Comparison of ENCODE assay signal across 24 cellular contexts in the genomic region with DNA sequence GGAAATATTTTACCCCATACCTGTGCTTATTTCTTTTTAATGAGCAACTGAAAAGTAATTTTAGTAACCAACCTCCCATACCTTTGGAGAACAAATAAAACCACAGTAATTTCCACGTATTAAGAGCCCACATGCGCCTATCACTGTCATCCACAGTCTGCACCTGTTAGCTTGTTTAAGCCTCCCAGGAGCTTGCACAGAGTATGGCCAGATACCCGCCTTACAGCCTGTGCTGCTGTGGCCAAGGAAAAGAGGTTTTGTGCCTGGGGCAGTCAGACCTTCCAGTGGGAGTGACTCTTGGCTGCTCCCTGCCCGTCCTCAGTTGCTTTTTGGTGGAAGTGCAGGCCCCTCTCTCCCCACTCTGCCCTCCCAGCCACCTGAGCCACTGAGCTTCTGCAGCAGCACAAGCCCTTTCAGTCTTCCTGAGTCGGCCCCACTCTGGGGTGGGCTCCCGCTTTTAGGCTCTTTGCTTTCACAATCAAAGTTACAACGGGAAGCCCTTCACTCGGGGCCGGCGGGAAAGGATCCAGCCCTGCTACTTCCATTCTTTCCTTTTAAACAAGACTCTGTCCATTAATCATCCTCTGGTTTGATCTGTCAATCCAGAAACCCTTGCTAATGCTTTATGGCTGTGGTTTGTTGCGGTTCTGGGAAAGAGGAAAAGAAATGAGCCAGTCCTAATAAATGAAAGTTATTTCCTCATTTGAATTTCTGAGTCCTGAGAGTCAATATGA.
DNase-seq lines count a peak whose midpoint lies in the region; ATAC-seq, FAIRE-seq and TF ChIP-seq lines count a peak whose summit lies in the region.
"Had no signal": no experiment of that assay in that cellular context is flagged by ENCODE, and none has a peak within 500 bp of the region (broad histone marks: within the 10 kb centered on the region; RNA-seq: fewer than 3 reads in every experiment).

No MANE protein-coding gene starts in this region.

- peak; percentile 9 for DNase-seq in AG20443 (ENCODE audit: low spot score)
- no peak for DNase-seq in K562 (ENCODE audit: extremely low read depth in 1 of 4, low spot score in 3 of 4)
- DNase-seq in mesendoderm = no peak
- no peak for DNase-seq in medulla oblongata (ENCODE audit: extremely low spot score)
- DNase-seq in DMS114 treated with DMSO at 0.1 percent for 48 hours (lab: John Stamatoyannopoulos, UW; ENCODE audit: unreplicated experiment) = no peak
- DNase-seq in small intestine = no peak
- DNase-seq: ACHN; activated CD4-positive, alpha-beta T cell treated with anti-CD3 and anti-CD28 coated beads for 4 hours; activated CD8-positive, alpha-beta memory T cell treated with anti-CD3 and anti-CD28 coated beads for 24 hours; activated gamma-delta T cell treated with Interleukin-2 at 50 U/mL for 16 hours; DMS153; HCEC 1CT; mucosa of descending colon; NCI-H146; NCI-H774; SK-N-SH; stimulated activated naive B cell treated with anti-CD40 and anti-IgM and Interleukin-4, amounts not matched to agents 10 μg/mL and 1 μg/mL and 100 μg/mL, for 72 hours; T-helper 17 cell had no signal

- no peaks in the 10 kb centered on the region for H3K9me1 ChIP-seq in K562 (ENCODE audit: control insufficient read depth, insufficient read depth, low read length)

- FAIRE-seq in K562 (lab: Jason Lieb, UNC) = no peak
- FAIRE-seq in small intestine (lab: Jason Lieb, UNC) = no peak
- FAIRE-seq: islet of Langerhans had no signal

- no peak overlapping the region for H2BK15ac ChIP-seq in mesendoderm (replicated peaks; ENCODE audit: low read depth)

- no peak for TF ChIP-seq EP300 in K562 (IDR thresholded peaks at IDR 0.05; ENCODE audit: low read length)

- H3K4me2 ChIP-seq in K562 (ENCODE audit: insufficient read depth, low read length) = no peak overlapping the region
- no peak overlapping the region for H3K4me2 ChIP-seq in mesendoderm (ENCODE audit: low read length)
- H3K4me2 ChIP-seq: SK-N-SH had no signal

- no peak for TF ChIP-seq CTCF in HEK293 (tag by site-specific recombination; IDR thresholded peaks at IDR 0.05)
- TF ChIP-seq CTCF in K562 (IDR thresholded peaks at IDR 0.05 in 2 of 3, conservative IDR thresholded peaks at IDR 0.05 in 1 of 3; ENCODE audit: insufficient read depth in 2 of 3, low read depth in 1 of 3, low read length in 3 of 3) = no peak

- H3K18ac ChIP-seq in mesendoderm (ENCODE audit: low read length) = no peak overlapping the region

- no peak overlapping the region for H3K56ac ChIP-seq in mesendoderm (ENCODE audit: low read length)

- BruUV-seq in K562 (replicated peaks; lab: Mats Ljungman, UMichigan) = no TSS peak

- no peaks in the 10 kb centered on the region for H3K79me1 ChIP-seq in mesendoderm (ENCODE audit: low read length)

- no peaks in the 10 kb centered on the region for H3K36me3 ChIP-seq in HEK293 (ENCODE audit: control insufficient read depth in 2 of 2, insufficient read depth in 1 of 2, low read length in 2 of 2)
- H3K36me3 ChIP-seq in K562 (ENCODE audit: control insufficient read depth, insufficient read depth, low read length) = no peaks in the 10 kb centered on the region
- H3K36me3 ChIP-seq in mesendoderm (ENCODE audit: control insufficient read depth, insufficient read depth, low read length) = no peaks in the 10 kb centered on the region
- peaks cover 0 to 3% of the 10 kb centered on the region in 2 donors for H3K36me3 ChIP-seq in small intestine (ENCODE audit: control insufficient read depth in 2 of 2, insufficient read depth in 2 of 2, low read length in 2 of 2)
- H3K36me3 ChIP-seq: suprapubic skin had no signal

- H3K4ac ChIP-seq in mesendoderm (ENCODE audit: low read depth, low read length) = no peak overlapping the region

- H3K4me1 ChIP-seq in HEK293 (ENCODE audit: control insufficient read depth, insufficient read depth, low read length) = no peaks in the 10 kb centered on the region
- H3K4me1 ChIP-seq in K562 (replicated peaks in 1 of 2; ENCODE audit: control insufficient read depth in 2 of 2, insufficient read depth in 2 of 2, low read length in 2 of 2) = no peaks in the 10 kb centered on the region
- no peaks in the 10 kb centered on the region for H3K4me1 ChIP-seq in mesendoderm (ENCODE audit: control insufficient read depth, low read depth, low read length)
- H3K4me1 ChIP-seq in small intestine (ENCODE audit: control insufficient read depth in 2 of 2, insufficient read depth in 1 of 2, low read depth in 1 of 2, low read length in 1 of 2) = no peaks in the 10 kb centered on the region
- H3K4me1 ChIP-seq: parathyroid adenoma, suprapubic skin had no signal

- H3K79me2 ChIP-seq in K562 (ENCODE audit: control insufficient read depth, insufficient read depth, low read length) = no peaks in the 10 kb centered on the region
- no peaks in the 10 kb centered on the region for H3K79me2 ChIP-seq in mesendoderm (ENCODE audit: control insufficient read depth, insufficient read depth, low read length)
- H3K79me2 ChIP-seq: parathyroid adenoma had no signal

- H3K27me3 ChIP-seq in K562 (ENCODE audit: control insufficient read depth in 2 of 2, insufficient read depth in 2 of 2, low read length in 2 of 2) (no peaks in the 10 kb centered on the region), mesendoderm (ENCODE audit: insufficient read depth, low read length, poor library complexity) (no peaks in the 10 kb centered on the region), small intestine (ENCODE audit: control insufficient read depth in 2 of 2, insufficient read depth in 2 of 2, low read length in 2 of 2) (no peaks in the 10 kb centered on the region)
- H3K27me3 ChIP-seq: suprapubic skin had no signal

- H2AK5ac ChIP-seq in mesendoderm (ENCODE audit: low read length) = no peak overlapping the region

- POLR2A ChIA-PET in HEK293 (lab: Yijun Ruan, JAX) (no interaction called here), K562 (lab: Yijun Ruan, JAX) (no interaction called here)

- WGBS in K562 (ENCODE audit: insufficient coverage, low coverage, missing lambda C conversion rate) = 44% methylated on average over 10 of the region's 11 CpGs
- WGBS in mesendoderm (ENCODE audit: extremely low coverage, insufficient coverage, low lambda C conversion rate) = no CpG with 5 or more reads among the region's 11 CpGs
- WGBS in small intestine, 3 donors = 69 to 86% (median 79%) methylated on average over 11 of the region's 11 CpGs

- intact Hi-C loops in K562 (cut with micrococcal nuclease) = no loop called here

- H2BK120ac ChIP-seq in mesendoderm (ENCODE audit: low read depth, low read length) = no peak overlapping the region

- in situ Hi-C loops in K562 (cut with MboI) = no loop called here

- H3K4me3 ChIP-seq in HEK293 (ENCODE audit: low read depth, low read length) (no peak overlapping the region), K562 (no peak overlapping the region), mesendoderm (ENCODE audit: low read length) (no peak overlapping the region), small intestine (ENCODE audit: low read depth in 1 of 2, low read length in 2 of 2) (no peak overlapping the region)
- H3K4me3 ChIP-seq: mucosa of descending colon, suprapubic skin had no signal

- H4K8ac ChIP-seq in mesendoderm (ENCODE audit: low read depth, low read length) = no peak overlapping the region

- CTCF ChIA-PET in HEK293 (lab: Yijun Ruan, JAX) (no interaction called here), K562 (lab: Yijun Ruan, JAX; ENCODE audit: low intra/inter-chr PET ratio) (no interaction called here)

- no peaks in the 10 kb centered on the region for H3K9me3 ChIP-seq in HEK293 (ENCODE audit: control insufficient read depth, insufficient read depth, low read depth, low read length)
- H3K9me3 ChIP-seq in K562 (replicated peaks; ENCODE audit: control insufficient read depth, insufficient read depth, low read depth, low read length) = no peaks in the 10 kb centered on the region
- no peaks in the 10 kb centered on the region for H3K9me3 ChIP-seq in small intestine (ENCODE audit: control insufficient read depth, low read depth)
- H3K9me3 ChIP-seq: suprapubic skin had no signal

- TF ChIP-seq RAD21 in K562 (CRISPR knock-in tag; conservative IDR thresholded peaks at IDR 0.05 in 1 of 2, IDR thresholded peaks at IDR 0.05 in 1 of 2) = no peak

- no peak overlapping the region for H4K5ac ChIP-seq in mesendoderm (ENCODE audit: low read length)

- no peak for TF ChIP-seq POLR2A in K562 (conservative IDR thresholded peaks at IDR 0.05)

- ATAC-seq in K562 (no peak), HG02970 (IDR thresholded peaks at IDR 0.05; ENCODE audit: low FRiP score, unreplicated experiment) (no peak)
- ATAC-seq: mucosa of descending colon; stimulated activated naive B cell treated with anti-CD40 and anti-IgM and Interleukin-4, amounts not matched to agents 10 μg/mL and 1 μg/mL and 100 μg/mL, for 72 hours; T-helper 17 cell had no signal

- H3K23ac ChIP-seq in mesendoderm (ENCODE audit: low read length) = peak overlapping the region; percentile 29

- H3K27ac ChIP-seq in HEK293 (ENCODE audit: extremely low read depth, low read depth, low read length) = no peak overlapping the region
- H3K27ac ChIP-seq in K562 (ENCODE audit: extremely low read depth, low read depth, low read length) = no peak overlapping the region
- no peak overlapping the region for H3K27ac ChIP-seq in mesendoderm (ENCODE audit: low read depth, low read length)
- no peak overlapping the region for H3K27ac ChIP-seq in small intestine (ENCODE audit: low read depth in 1 of 2, low read length in 1 of 2)
- H3K27ac ChIP-seq: epithelial cell of prostate, parathyroid adenoma, suprapubic skin had no signal

- H3K9ac ChIP-seq in K562 (ENCODE audit: insufficient read depth in 1 of 2, low read depth in 2 of 2, low read length in 2 of 2) = no peak overlapping the region
- H3K9ac ChIP-seq in mesendoderm (ENCODE audit: low read length) = no peak overlapping the region
- H3K9ac ChIP-seq: parathyroid adenoma, SK-N-SH had no signal

- H4K20me1 ChIP-seq in K562 (replicated peaks; ENCODE audit: control insufficient read depth, insufficient read depth, low read length) = no peaks in the 10 kb centered on the region; the same call in 1 of the 2 replicates

- H2BK5ac ChIP-seq in mesendoderm (ENCODE audit: low read length) = no peak overlapping the region

- H2AFZ ChIP-seq in K562 (ENCODE audit: low read depth, low read length) = no peak overlapping the region
- H2AFZ ChIP-seq: parathyroid adenoma had no signal

TF ChIP-seq in HEK293, 187 proteins besides CTCF, POLR2A, EP300 and RAD21 (continues in another document):
- TF ChIP-seq SCRT2 (tag by site-specific recombination; IDR thresholded peaks at IDR 0.05) = 0 out of 2 replicates have a peak, but pooled peaks have one; percentile 20

TF ChIP-seq in K562, 482 proteins besides CTCF, POLR2A, EP300 and RAD21:
- TF ChIP-seq TEAD4 (IDR thresholded peaks at IDR 0.05; ENCODE audit: low read length) = no peak
- no peak for TF ChIP-seq TEAD4 (CRISPR knock-in tag; IDR thresholded peaks at IDR 0.05; ENCODE audit: borderline replicate concordance)
- peak; percentile 18 for TF ChIP-seq MEIS2 (IDR thresholded peaks at IDR 0.05; ENCODE audit: partially characterized antibody)
